Comparison of ENCODE assay signal across 10 cellular contexts in the genomic region with DNA sequence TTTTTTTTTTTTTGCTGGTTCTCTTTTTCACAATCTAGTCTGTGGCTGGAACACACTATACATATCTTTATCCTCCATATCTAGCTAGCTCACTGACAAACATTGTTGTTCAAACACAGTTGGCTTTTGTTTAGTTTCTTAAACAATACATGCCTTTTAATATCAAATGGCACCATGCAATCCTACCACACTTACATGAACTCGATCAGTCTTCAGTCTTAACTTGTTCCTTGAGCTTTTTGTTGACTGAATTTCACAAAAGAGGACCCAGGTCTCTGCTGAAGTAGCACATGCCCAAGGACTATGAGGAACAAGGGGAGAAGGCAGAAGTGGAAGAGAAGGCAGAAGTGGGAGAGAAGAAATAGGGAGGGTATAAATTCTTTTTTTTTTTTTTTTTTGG. TPM values are rescaled to one million over a fixed set of nuclear protein-coding genes. Genes with fewer than 3 reads are reported as not detected.
DNase-seq lines count a peak whose midpoint lies in the region; ATAC-seq and TF ChIP-seq lines count a peak whose summit lies in the region.
"Had no signal": no experiment of that assay in that cellular context is flagged by ENCODE, and none has a peak within 500 bp of the region (broad histone marks: within the 10 kb centered on the region; RNA-seq: fewer than 3 reads in every experiment).

No MANE protein-coding gene starts in this region.

- H3K9ac ChIP-seq in KMS-11: no peak overlapping the region

- no peak for TF ChIP-seq POLR2A in uterus (IDR thresholded peaks at IDR 0.05)
- no peak for TF ChIP-seq POLR2A in gastroesophageal sphincter (IDR thresholded peaks at IDR 0.05)

- H3K27me3 ChIP-seq in CD4-positive, alpha-beta memory T cell (ENCODE audit: insufficient read depth, low read length): no peaks in the 10 kb centered on the region
- H3K27me3 ChIP-seq in KMS-11 (ENCODE audit: insufficient read depth, low read depth): no peaks in the 10 kb centered on the region
- no peaks in the 10 kb centered on the region for H3K27me3 ChIP-seq in uterus
- no peaks in the 10 kb centered on the region for H3K27me3 ChIP-seq in gastroesophageal sphincter
- H3K27me3 ChIP-seq in effector memory CD4-positive, alpha-beta T cell (replicated peaks; ENCODE audit: control insufficient read depth, insufficient read depth, low read length, poor library complexity, severe bottlenecking): no peaks in the 10 kb centered on the region

- CTCF ChIA-PET in CD4-positive, alpha-beta memory T cell (lab: Charles Lee; ENCODE audit: partially characterized antibody): interaction anchor here (0.7 to 4.3 kb wide), 3 partner anchors 8 to 158 kb away, joined by 3 to 23 read pairs (median 7); no protein-coding TSS in a partner anchor

- peaks cover 4% of the 10 kb centered on the region for H3K36me3 ChIP-seq in CD4-positive, alpha-beta memory T cell (ENCODE audit: insufficient read depth, low read length)
- H3K36me3 ChIP-seq in KMS-11 (ENCODE audit: insufficient read depth): no peaks in the 10 kb centered on the region
- H3K36me3 ChIP-seq in uterus: no peaks in the 10 kb centered on the region
- H3K36me3 ChIP-seq in gastroesophageal sphincter: no peaks in the 10 kb centered on the region
- peaks cover 9% of the 10 kb centered on the region for H3K36me3 ChIP-seq in effector memory CD4-positive, alpha-beta T cell (ENCODE audit: control insufficient read depth, insufficient read depth, low read length)

- no peaks in the 10 kb centered on the region for H4K20me1 ChIP-seq in KMS-11 (ENCODE audit: insufficient read depth)

- H3K9me3 Mint-ChIP-seq in CD4-positive, alpha-beta memory T cell: peaks cover 0 to 3% (median 2%) of the 10 kb centered on the region in 8 donors
- H3K9me3 Mint-ChIP-seq in activated naive CD8-positive, alpha-beta T cell treated with anti-CD3 and anti-CD28 coated beads for 36 hours: peaks cover 6% of the 10 kb centered on the region
- peaks cover 0 to 4% (median 2%) of the 10 kb centered on the region in 9 donors for H3K9me3 Mint-ChIP-seq in naive thymus-derived CD8-positive, alpha-beta T cell

- H2AFZ ChIP-seq in KMS-11 (ENCODE audit: low read depth): no peak overlapping the region

- ATAC-seq in naive thymus-derived CD8-positive, alpha-beta T cell: no peak
- ATAC-seq in GM18502 (IDR thresholded peaks at IDR 0.05; ENCODE audit: poor library complexity, unreplicated experiment) (no peak), gastroesophageal sphincter (no peak)

- POLR2A ChIA-PET in CD4-positive, alpha-beta memory T cell (lab: Charles Lee; ENCODE audit: partially characterized antibody): interaction anchor here (1.2 to 1.4 kb wide), 2 partner anchors 22 to 34 kb away, joined by 4 to 5 read pairs; no protein-coding TSS in a partner anchor
- POLR2A ChIA-PET in naive thymus-derived CD8-positive, alpha-beta T cell (lab: Charles Lee): interaction anchor here (1.6 to 2.6 kb wide), 2 partner anchors 11 to 40 kb away, joined by 4 to 10 read pairs; no protein-coding TSS in a partner anchor

- no peak for TF ChIP-seq CTCF in KMS-11 (conservative IDR thresholded peaks at IDR 0.05; ENCODE audit: low read depth, low read length)
- no peak for TF ChIP-seq CTCF in uterus (IDR thresholded peaks at IDR 0.05)
- TF ChIP-seq CTCF in gastroesophageal sphincter (IDR thresholded peaks at IDR 0.05): no peak

- intact Hi-C loops in CD4-positive, alpha-beta memory T cell (cut with micrococcal nuclease): no loop called here
- intact Hi-C loops in uterus (cut with DNase I; ENCODE audit: low total_unique reads): no loop called here

- peaks cover 83% of the 10 kb centered on the region for H3K4me1 ChIP-seq in CD4-positive, alpha-beta memory T cell (ENCODE audit: insufficient read depth, low read length)
- H3K4me1 ChIP-seq in KMS-11 (ENCODE audit: low read depth, poor library complexity, severe bottlenecking) (peaks cover 89% of the 10 kb centered on the region), uterus (peaks cover 0 to 4% of the 10 kb centered on the region in 2 donors), gastroesophageal sphincter (peaks cover 12 to 75% (median 15%) of the 10 kb centered on the region in 3 donors)
- H3K4me1 ChIP-seq in effector memory CD4-positive, alpha-beta T cell (ENCODE audit: control insufficient read depth, insufficient read depth, low read length, poor library complexity, severe bottlenecking): peaks cover 32% of the 10 kb centered on the region

- peaks cover 70 to 90% (median 79%) of the 10 kb centered on the region in 4 donors for H3K4me1 Mint-ChIP-seq in CD4-positive, alpha-beta memory T cell
- H3K4me1 Mint-ChIP-seq in activated naive CD8-positive, alpha-beta T cell treated with anti-CD3 and anti-CD28 coated beads for 36 hours: peaks cover 80% of the 10 kb centered on the region
- H3K4me1 Mint-ChIP-seq in naive thymus-derived CD8-positive, alpha-beta T cell: peaks cover 48 to 93% (median 86%) of the 10 kb centered on the region in 4 donors

- H3K36me3 Mint-ChIP-seq in CD4-positive, alpha-beta memory T cell: peaks cover 37 to 65% of the 10 kb centered on the region in 2 donors
- peaks cover 57% of the 10 kb centered on the region for H3K36me3 Mint-ChIP-seq in activated naive CD8-positive, alpha-beta T cell treated with anti-CD3 and anti-CD28 coated beads for 36 hours
- H3K36me3 Mint-ChIP-seq in naive thymus-derived CD8-positive, alpha-beta T cell: peaks cover 7 to 57% (median 12%) of the 10 kb centered on the region in 3 donors

- no peak for TF ChIP-seq EP300 in gastroesophageal sphincter (IDR thresholded peaks at IDR 0.05)

- no peaks in the 10 kb centered on the region for H3K27me3 Mint-ChIP-seq in CD4-positive, alpha-beta memory T cell
- no peaks in the 10 kb centered on the region for H3K27me3 Mint-ChIP-seq in activated naive CD8-positive, alpha-beta T cell treated with anti-CD3 and anti-CD28 coated beads for 36 hours
- H3K27me3 Mint-ChIP-seq in naive thymus-derived CD8-positive, alpha-beta T cell: no peaks in the 10 kb centered on the region

- 0% methylated on average over 1 of the region's 1 CpG for WGBS in gastroesophageal sphincter (ENCODE audit: low coverage in 1 of 2), 2 donors

- H3K4me2 ChIP-seq in KMS-11: peak overlapping the region; percentile 46; the same call in 1 of the 2 replicates

- peaks cover 61% of the 10 kb centered on the region for H3K79me2 ChIP-seq in KMS-11 (ENCODE audit: insufficient read depth, low read depth)

- no peak for DNase-seq in CD4-positive, alpha-beta memory T cell
- no peak for DNase-seq in activated naive CD8-positive, alpha-beta T cell treated with anti-CD3 and anti-CD28 coated beads for 36 hours
- DNase-seq in naive thymus-derived CD8-positive, alpha-beta T cell: no peak
- no peak for DNase-seq in uterus
- DNase-seq in effector memory CD4-positive, alpha-beta T cell: no peak
- DNase-seq: NCI-H187 treated with DMSO at 0.1 percent for 48 hours had no signal

- H3K27ac ChIP-seq in CD4-positive, alpha-beta memory T cell (ENCODE audit: low read depth, low read length): no peak overlapping the region
- no peak overlapping the region for H3K27ac ChIP-seq in KMS-11
- H3K27ac ChIP-seq in uterus: no peak overlapping the region
- H3K27ac ChIP-seq in gastroesophageal sphincter: no peak overlapping the region
- H3K27ac ChIP-seq in effector memory CD4-positive, alpha-beta T cell (ENCODE audit: insufficient read depth, low read length, poor library complexity, severe bottlenecking): no peak overlapping the region

- no peak overlapping the region for H3K4me3 ChIP-seq in CD4-positive, alpha-beta memory T cell (ENCODE audit: low read length in 2 of 2)
- H3K4me3 ChIP-seq in KMS-11 (IDR thresholded peaks at IDR 0.05; ENCODE audit: insufficient read depth, low read depth, low read length): no peak overlapping the region
- H3K4me3 ChIP-seq in uterus: no peak overlapping the region
- no peak overlapping the region for H3K4me3 ChIP-seq in gastroesophageal sphincter
- H3K4me3 ChIP-seq in effector memory CD4-positive, alpha-beta T cell (ENCODE audit: insufficient read depth, low read depth, low read length, poor library complexity, severe bottlenecking): no peak overlapping the region

- H3K27ac Mint-ChIP-seq in CD4-positive, alpha-beta memory T cell: peak overlapping the region; percentile 67 to 93 (median 86)
- H3K27ac Mint-ChIP-seq in activated naive CD8-positive, alpha-beta T cell treated with anti-CD3 and anti-CD28 coated beads for 36 hours: peak overlapping the region; percentile 75
- peak overlapping the region; percentile 16 to 97 (median 94) for H3K27ac Mint-ChIP-seq in naive thymus-derived CD8-positive, alpha-beta T cell

- peak overlapping the region in 4 of 8 donors; percentile 40 to 80 (median 70) for H3K4me3 Mint-ChIP-seq in CD4-positive, alpha-beta memory T cell
- peak overlapping the region; percentile 33 for H3K4me3 Mint-ChIP-seq in activated naive CD8-positive, alpha-beta T cell treated with anti-CD3 and anti-CD28 coated beads for 36 hours
- peak overlapping the region in 9 of 10 donors; percentile 0 to 82 (median 68) for H3K4me3 Mint-ChIP-seq in naive thymus-derived CD8-positive, alpha-beta T cell
- H3K4me3 Mint-ChIP-seq: IgD-negative memory B cell had no signal

- no peaks in the 10 kb centered on the region for H3K9me3 ChIP-seq in CD4-positive, alpha-beta memory T cell (ENCODE audit: control insufficient read depth in 1 of 2, low read length in 2 of 2)
- H3K9me3 ChIP-seq in uterus (no peaks in the 10 kb centered on the region), gastroesophageal sphincter (no peaks in the 10 kb centered on the region)
- H3K9me3 ChIP-seq in effector memory CD4-positive, alpha-beta T cell (ENCODE audit: control insufficient read depth, low read length): no peaks in the 10 kb centered on the region

RNA-seq across cellular contexts. Expression of gene TMEM123, which starts 25.5 kb away (rescaled TPM):
- total RNA-seq in CD4-positive, alpha-beta memory T cell: 100 to 1,000 TPM; 383 to 397 TPM
- polyA plus RNA-seq in CD4-positive, alpha-beta memory T cell: 100 to 1,000 TPM; 752 to 839 TPM
- total RNA-seq in activated naive CD8-positive, alpha-beta T cell treated with anti-CD3 and anti-CD28 coated beads for 36 hours: 100 to 1,000 TPM; 299 to 310 TPM
- 100 to 1,000 TPM; 484 to 533 TPM for total RNA-seq in naive thymus-derived CD8-positive, alpha-beta T cell
- 100 to 1,000 TPM; 746 to 988 (median 748) TPM for polyA plus RNA-seq in naive thymus-derived CD8-positive, alpha-beta T cell
- total RNA-seq in uterus (100 to 1,000 TPM; 187 to 522 (median 260) TPM), gastroesophageal sphincter (100 to 1,000 TPM in 2 of 4 donors, 10 to 100 TPM in 2; 87.6 to 141 (median 101) TPM)
